15 cellular contexts compared by ENCODE assay signal in genomic region chr11:134761926-134762247, GRCh38.
DNase-seq lines count a peak whose midpoint lies in the region; TF ChIP-seq lines count a peak whose summit lies in the region.
"Had no signal": no experiment of that assay in that cellular context is flagged by ENCODE, and none has a peak within 500 bp of the region (broad histone marks: within the 10 kb centered on the region; RNA-seq: fewer than 3 reads in every experiment).

No MANE protein-coding gene starts in this region.

- no peak for TF ChIP-seq CTCF in HFF-Myc (IDR thresholded peaks at IDR 0.05; ENCODE audit: low read depth, low read length, missing control alignments)
- no peak for TF ChIP-seq CTCF in esophagus muscularis mucosa (IDR thresholded peaks at IDR 0.05)
- TF ChIP-seq CTCF in sigmoid colon (IDR thresholded peaks at IDR 0.05), result no peak

- H3K27ac ChIP-seq in esophagus muscularis mucosa (replicated peaks in 1 of 4) (no peak overlapping the region), sigmoid colon (peak overlapping the region in 1 of 4 donors; percentile 42)
- H3K27ac ChIP-seq: adrenal gland, dorsolateral prefrontal cortex, upper lobe of right lung had no signal

- peak; percentile 20 for DNase-seq in activated CD8-positive, alpha-beta memory T cell treated with anti-CD3 and anti-CD28 coated beads, Interleukin-2, amount 50 U/mL, for 48 hours
- no peak for DNase-seq in activated CD8-positive, alpha-beta memory T cell treated with anti-CD3 and anti-CD28 coated beads for 24 hours
- DNase-seq in HFF-Myc (ENCODE audit: extremely low read depth, low read depth) (no peak), esophagus muscularis mucosa (ENCODE audit: extremely low spot score) (peak; percentile 66), sigmoid colon (no peak), Kasumi-1 (lab: John Stamatoyannopoulos, UW) (no peak)
- no peak for DNase-seq in activated CD4-positive, CD25-positive, alpha-beta regulatory T cell (lab: John Stamatoyannopoulos, UW)
- no peak for DNase-seq in stimulated activated CD4-positive, alpha-beta T cell treated with anti-CD3 and anti-CD28 coated beads, Interleukin-2, amount 100 ng/mL, for 48 hours
- DNase-seq: CD4-positive, alpha-beta memory T cell; dorsolateral prefrontal cortex; NCI-H1436; stimulated activated naive CD4-positive, alpha-beta T cell treated with Interleukin-2 at 50 U/mL for 16 hours; SW 1271; upper lobe of right lung had no signal

- H3K36me3 ChIP-seq in esophagus muscularis mucosa, result no peaks in the 10 kb centered on the region
- H3K36me3 ChIP-seq in sigmoid colon, result no peaks in the 10 kb centered on the region
- H3K36me3 ChIP-seq: adrenal gland, upper lobe of right lung had no signal

- WGBS in esophagus muscularis mucosa, result 85% methylated on average over 19 of the region's 20 CpGs
- WGBS in sigmoid colon, 2 donors, result 75 to 77% methylated on average over 20 of the region's 20 CpGs

- no peaks in the 10 kb centered on the region for H3K9me3 ChIP-seq in esophagus muscularis mucosa
- no peaks in the 10 kb centered on the region for H3K9me3 ChIP-seq in sigmoid colon
- H3K9me3 ChIP-seq: adrenal gland, upper lobe of right lung had no signal

- H3K4me3 ChIP-seq in HFF-Myc (replicated peaks; ENCODE audit: low read depth, low read length), result peak overlapping the region; percentile 27
- peak overlapping the region in 3 of 4 donors; percentile 24 to 33 (median 33) for H3K4me3 ChIP-seq in esophagus muscularis mucosa
- peak overlapping the region in 3 of 4 donors; percentile 5 to 34 (median 17) for H3K4me3 ChIP-seq in sigmoid colon
- H3K4me3 ChIP-seq: adrenal gland, upper lobe of right lung had no signal

- H3K4me1 ChIP-seq in esophagus muscularis mucosa (no peaks in the 10 kb centered on the region), sigmoid colon (no peaks in the 10 kb centered on the region)
- H3K4me1 ChIP-seq: adrenal gland, upper lobe of right lung had no signal

- H3K27me3 ChIP-seq in esophagus muscularis mucosa (peaks cover 0 to 8% (median 0%) of the 10 kb centered on the region in 4 donors), sigmoid colon (no peaks in the 10 kb centered on the region)
- H3K27me3 ChIP-seq: adrenal gland, upper lobe of right lung had no signal

- TF ChIP-seq EP300 in esophagus muscularis mucosa (IDR thresholded peaks at IDR 0.05), result no peak
- no peak for TF ChIP-seq EP300 in sigmoid colon (IDR thresholded peaks at IDR 0.05)

- TF ChIP-seq POLR2A in esophagus muscularis mucosa (IDR thresholded peaks at IDR 0.05; ENCODE audit: low read depth), result no peak
- TF ChIP-seq POLR2A in sigmoid colon (IDR thresholded peaks at IDR 0.05), result no peak

- intact Hi-C loops in esophagus muscularis mucosa (cut with DNase I) (no loop called here), sigmoid colon (cut with DNase I) (no loop called here)

Comparison
In these comparisons a context has a peak if more than half of its experiments do, and no peak if none do; other contexts are left out.
1. DNase-seq: peak in activated CD8-positive, alpha-beta memory T cell treated with anti-CD3 and anti-CD28 coated beads, Interleukin-2, amount 50 U/mL, for 48 hours (single experiment) and esophagus muscularis mucosa (single experiment); none in activated CD8-positive, alpha-beta memory T cell treated with anti-CD3 and anti-CD28 coated beads for 24 hours (single experiment), HFF-Myc (single experiment), sigmoid colon (single experiment), Kasumi-1 (0 of 2), activated CD4-positive, CD25-positive, alpha-beta regulatory T cell (0 of 4) and stimulated activated CD4-positive, alpha-beta T cell treated with anti-CD3 and anti-CD28 coated beads, Interleukin-2, amount 100 ng/mL, for 48 hours (0 of 2).
2. Peak in every context shown above with its lines, with median percentiles within 50 percentile points of each other: H3K4me3 ChIP-seq.